30 cellular contexts compared by ENCODE assay signal in the genomic region with DNA sequence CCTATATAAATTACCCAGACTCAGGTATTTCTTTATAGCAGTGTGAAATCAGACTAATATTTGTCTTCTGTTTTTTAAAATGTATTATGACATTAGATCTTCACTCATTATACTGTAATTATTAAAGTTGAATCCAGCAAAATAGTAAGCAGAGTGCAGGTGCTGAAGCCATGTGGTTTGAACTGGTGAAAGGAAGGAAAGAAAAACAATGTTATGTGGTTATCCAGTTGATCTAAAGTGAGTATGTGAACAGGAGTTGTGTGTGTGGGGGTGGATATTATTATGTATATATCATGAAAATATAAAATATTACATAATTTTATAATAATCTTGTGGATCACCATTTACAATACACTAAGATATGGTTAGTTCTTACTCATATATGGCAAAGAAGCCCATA.
"Had no signal": no experiment of that assay in that cellular context is flagged by ENCODE, and none has a peak within 500 bp of the region (broad histone marks: within the 10 kb centered on the region; RNA-seq: fewer than 3 reads in every experiment).

No MANE protein-coding gene starts in this region.

- H3K36me3 ChIP-seq: MG63 had no signal

- H3K27ac ChIP-seq: PC-9, RWPE1, SK-N-MC had no signal

- DNase-seq: Karpas-422, MG63, NCI-H1048, NCI-H1092 treated with DMSO at 0.1 percent for 48 hours, NCI-H1105 treated with DMSO at 0.1 percent for 48 hours, NCI-H1417, NCI-H1436, NCI-H146, NCI-H1694, NCI-H187, NCI-H1930, NCI-H2029 treated with DMSO at 0.1 percent for 48 hours, NCI-H2081 treated with DMSO at 0.1 percent for 48 hours, NCI-H2107, NCI-H2171, NCI-H226, NCI-H446 treated with DMSO at 0.1 percent for 48 hours, NCI-H510A, NCI-H524, NCI-H69, NCI-H748 treated with DMSO at 0.1 percent for 48 hours, NCI-H82, PC-9, SHP77 treated with DMSO at 0.1 percent for 48 hours, T-cell had no signal

- H3K27me3 ChIP-seq: MG63 had no signal

- ATAC-seq: Panc1, Right ventricle myocardium inferior, SK-N-SH treated with all-trans-retinoic acid at 6 μM for 48 hours, T-cell had no signal

- H3K4me3 ChIP-seq: MG63, PC-9, SK-N-MC had no signal

- H3K9me3 ChIP-seq: MG63 had no signal
